23 cellular contexts compared by ENCODE assay signal in the genomic region with DNA sequence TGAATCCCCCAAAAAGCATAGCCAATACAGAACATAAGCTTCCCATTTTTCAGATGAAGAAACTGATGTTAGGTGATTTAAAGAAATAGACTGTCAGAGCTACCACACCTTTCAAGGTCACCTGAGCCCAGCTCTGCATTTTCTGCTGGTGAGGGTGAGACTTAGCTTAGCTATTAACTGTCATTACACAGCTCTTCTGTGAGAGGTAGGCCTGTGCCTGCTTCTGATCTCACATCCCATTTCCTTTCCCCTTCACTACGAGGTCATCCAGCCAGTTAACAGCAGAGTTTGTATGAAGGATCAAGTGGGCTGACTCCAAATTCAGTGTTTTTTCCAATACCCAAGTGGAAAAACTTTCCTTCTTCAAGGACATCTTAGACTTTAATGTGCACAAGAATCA.
A peak's percentile ranks its signal among the peaks of the same experiment; 100 is the strongest.
DNase-seq lines count a peak whose midpoint lies in the region; ATAC-seq and TF ChIP-seq lines count a peak whose summit lies in the region.
"Had no signal": no experiment of that assay in that cellular context is flagged by ENCODE, and none has a peak within 500 bp of the region (broad histone marks: within the 10 kb centered on the region; RNA-seq: fewer than 3 reads in every experiment).

No MANE protein-coding gene starts in this region.

- no peaks in the 10 kb centered on the region for H3K9me3 ChIP-seq in IMR-90 (ENCODE audit: control insufficient read depth, insufficient read depth, low read length)
- H3K9me3 ChIP-seq in hepatocyte (ENCODE audit: low read depth): no peaks in the 10 kb centered on the region

- DNase-seq in DMS53 (lab: John Stamatoyannopoulos, UW) (peak; percentile 5), DMS53 treated with DMSO at 0.1 percent for 48 hours (lab: John Stamatoyannopoulos, UW; ENCODE audit: unreplicated experiment) (no peak), IMR-90 (no peak), hepatocyte (ENCODE audit: low spot score) (peak; percentile 25), mucosa of gallbladder (ENCODE audit: low spot score) (peak; percentile 42), activated gamma-delta T cell treated with Interleukin-2 at 50 U/mL for 16 hours (no peak)
- DNase-seq: ACHN; Calu3; CD8-positive, alpha-beta memory T cell; DMS153; GF-D8; H9; Kasumi-1; NCI-H1417; NCI-H187; NCI-H510A; NK-92 treated with Interleukin-12 subunit alpha and Interleukin-12 subunit beta, amount 100 ng/mL, for 24 hours; Peyer's patch; SJCRH30 had no signal

- no peak overlapping the region for H3K9ac ChIP-seq in IMR-90 (ENCODE audit: low read depth, low read length)

- no peak for TF ChIP-seq POLR2A in IMR-90 (IDR thresholded peaks at IDR 0.05; ENCODE audit: low read depth, low read length)

- H4K5ac ChIP-seq in IMR-90 (ENCODE audit: low read depth, low read length): no peak overlapping the region

- no peak overlapping the region for H4K8ac ChIP-seq in IMR-90 (ENCODE audit: low read depth in 2 of 2, low read length in 2 of 2)

- in situ Hi-C loops in IMR-90 (cut with MboI; ENCODE audit: low sequenced_read_pairs): no loop called here

- no peak overlapping the region; the same call in 1 of the 2 replicates for H2BK120ac ChIP-seq in IMR-90 (ENCODE audit: low read depth, low read length)

- no peak overlapping the region for H2AK5ac ChIP-seq in IMR-90 (ENCODE audit: low read depth, low read length)

- CTCF ChIA-PET in IMR-90 (lab: Yijun Ruan, JAX): no interaction called here

- dilution Hi-C loops in IMR-90 (cut with HindIII; ENCODE audit: low sequenced_read_pairs, unreplicated experiment): no loop called here

- no peak overlapping the region for H3K4me2 ChIP-seq in IMR-90 (ENCODE audit: low read depth, low read length)
- no peak overlapping the region for H3K4me2 ChIP-seq in hepatocyte

- ATAC-seq in IMR-90 (ENCODE audit: low read depth): no peak
- no peak for ATAC-seq in HG03571 (IDR thresholded peaks at IDR 0.05; ENCODE audit: unreplicated experiment)
- no peak for ATAC-seq in GM21737 (IDR thresholded peaks at IDR 0.05; ENCODE audit: unreplicated experiment)

- WGBS in IMR-90 (ENCODE audit: extremely low coverage in 2 of 2, insufficient read length in 1 of 2), 2 experiments: no CpG with 5 or more reads among the region's 1 CpG
- 42% methylated on average over 1 of the region's 1 CpG for WGBS in hepatocyte (ENCODE audit: low lambda C conversion rate, missing lambda C conversion rate)

- H3K79me2 ChIP-seq in hepatocyte: no peaks in the 10 kb centered on the region

- POLR2A ChIA-PET in IMR-90 (lab: Charles Lee; ENCODE audit: unreplicated experiment): interaction anchor here (0.6 kb wide), 1 partner anchor 386 kb away, joined by 9 read pairs; no protein-coding TSS in a partner anchor

- 0 out of 2 replicates have a peak overlapping the region, but pooled peaks have one; percentile 34 for H3K4ac ChIP-seq in IMR-90 (ENCODE audit: low read depth, low read length)

- H2AFZ ChIP-seq in IMR-90 (replicated peaks; ENCODE audit: low read length, poor library complexity) (no peak overlapping the region), hepatocyte (no peak overlapping the region)

- H2BK5ac ChIP-seq in IMR-90 (ENCODE audit: low read depth, low read length, poor library complexity, severe bottlenecking): no peak overlapping the region

- H3K4me3 ChIP-seq in IMR-90 (ENCODE audit: insufficient read depth, low read depth, low read length) (no peak overlapping the region), hepatocyte (no peak overlapping the region)
- H3K4me3 ChIP-seq: Peyer's patch, SJCRH30 had no signal

- no TSS peak for BruUV-seq in IMR-90 (replicated peaks; lab: Mats Ljungman, UMichigan)

- H3K27me3 ChIP-seq in IMR-90 (ENCODE audit: control insufficient read depth, insufficient read depth, low read length): no peaks in the 10 kb centered on the region
- no peaks in the 10 kb centered on the region for H3K27me3 ChIP-seq in hepatocyte
- H3K27me3 ChIP-seq: Peyer's patch, SJCRH30 had no signal

- peak overlapping the region; percentile 69; the same call in 1 of the 2 replicates for H2BK20ac ChIP-seq in IMR-90 (ENCODE audit: low read depth, low read length)

- H4K20me1 ChIP-seq in IMR-90 (ENCODE audit: insufficient read depth, low read length) (no peaks in the 10 kb centered on the region), hepatocyte (ENCODE audit: insufficient read depth, poor library complexity, severe bottlenecking) (no peaks in the 10 kb centered on the region)

- H3K36me3 ChIP-seq in IMR-90 (ENCODE audit: control insufficient read depth, insufficient read depth, low read length): no peaks in the 10 kb centered on the region
- no peaks in the 10 kb centered on the region for H3K36me3 ChIP-seq in hepatocyte (replicated peaks; ENCODE audit: insufficient read depth, low read depth)
- H3K36me3 ChIP-seq: Peyer's patch, SJCRH30 had no signal

- no peak for TF ChIP-seq CTCF in IMR-90 (conservative IDR thresholded peaks at IDR 0.05; ENCODE audit: low read depth, low read length)
- no peak for TF ChIP-seq CTCF in hepatocyte (IDR thresholded peaks at IDR 0.05; ENCODE audit: poor library complexity)

- H3K18ac ChIP-seq in IMR-90 (ENCODE audit: low read depth, low read length): no peak overlapping the region

- no peak for TF ChIP-seq RAD21 in IMR-90 (IDR thresholded peaks at IDR 0.05; ENCODE audit: low read length)

- H3K9me2 ChIP-seq in hepatocyte (replicated peaks; ENCODE audit: insufficient read depth): no peaks in the 10 kb centered on the region

- intact Hi-C loops in IMR-90 (cut with micrococcal nuclease): loop anchor here (10.0 kb wide), 2 partner anchors 443 to 747 kb away; no protein-coding TSS in a partner anchor

- no peak overlapping the region for H2AK9ac ChIP-seq in IMR-90 (replicated peaks; ENCODE audit: low read depth, low read length, poor library complexity)

- H2BK15ac ChIP-seq in IMR-90 (ENCODE audit: low read depth, low read length): peak overlapping the region; percentile 85; the same call in 1 of the 3 replicates

- peaks cover 6% of the 10 kb centered on the region for H3K4me1 ChIP-seq in IMR-90 (ENCODE audit: control insufficient read depth, insufficient read depth, low read length)
- H3K4me1 ChIP-seq in hepatocyte (ENCODE audit: insufficient read depth): peaks cover 4% of the 10 kb centered on the region
- H3K4me1 ChIP-seq: Peyer's patch had no signal

- H3K27ac ChIP-seq in IMR-90 (ENCODE audit: insufficient read depth, low read length) (no peak overlapping the region), hepatocyte (no peak overlapping the region)
- H3K27ac ChIP-seq: 22Rv1, C4-2B, Peyer's patch, SJCRH30 had no signal

- H3K23ac ChIP-seq in IMR-90 (ENCODE audit: low read depth, low read length): no peak overlapping the region

- H4K91ac ChIP-seq in IMR-90 (ENCODE audit: insufficient read depth, low read depth, low read length): no peak overlapping the region

- no peaks in the 10 kb centered on the region for H3K79me1 ChIP-seq in IMR-90 (ENCODE audit: low read depth in 1 of 2, low read length in 2 of 2)

- H3K56ac ChIP-seq in IMR-90 (ENCODE audit: extremely low read depth, insufficient read depth, low read length): no peak overlapping the region

- H3K9me1 ChIP-seq in IMR-90 (ENCODE audit: insufficient read depth, low read length): peaks cover 3% of the 10 kb centered on the region; the same call in 1 of the 2 replicates

- H3K14ac ChIP-seq in IMR-90 (replicated peaks; ENCODE audit: low read depth, low read length): no peak overlapping the region

TF ChIP-seq in IMR-90, 13 proteins besides CTCF, POLR2A, EP300 and RAD21:
- no peak for TF ChIP-seq SMC3 (IDR thresholded peaks at IDR 0.05; ENCODE audit: low read depth, low read length)
- TF ChIP-seq, protein P1, sequence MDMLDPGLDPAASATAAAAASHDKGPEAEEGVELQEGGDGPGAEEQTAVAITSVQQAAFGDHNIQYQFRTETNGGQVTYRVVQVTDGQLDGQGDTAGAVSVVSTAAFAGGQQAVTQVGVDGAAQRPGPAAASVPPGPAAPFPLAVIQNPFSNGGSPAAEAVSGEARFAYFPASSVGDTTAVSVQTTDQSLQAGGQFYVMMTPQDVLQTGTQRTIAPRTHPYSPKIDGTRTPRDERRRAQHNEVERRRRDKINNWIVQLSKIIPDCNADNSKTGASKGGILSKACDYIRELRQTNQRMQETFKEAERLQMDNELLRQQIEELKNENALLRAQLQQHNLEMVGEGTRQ (IDR thresholded peaks at IDR 0.05; ENCODE audit: low read depth, low read length): no peak
- no peak for TF ChIP-seq MAFK (IDR thresholded peaks at IDR 0.05; ENCODE audit: low read depth, low read length)
- TF ChIP-seq NFE2L2 (IDR thresholded peaks at IDR 0.05; ENCODE audit: low read depth, low read length): no peak
- TF ChIP-seq RCOR1 (IDR thresholded peaks at IDR 0.05; ENCODE audit: insufficient replicate concordance, low read length): no peak
- TF ChIP-seq BHLHE40 (IDR thresholded peaks at IDR 0.05; ENCODE audit: low read depth, low read length): no peak
- no peak for TF ChIP-seq MXI1 (IDR thresholded peaks at IDR 0.05; ENCODE audit: borderline replicate concordance, low read depth, low read length)
- TF ChIP-seq, protein P2, sequence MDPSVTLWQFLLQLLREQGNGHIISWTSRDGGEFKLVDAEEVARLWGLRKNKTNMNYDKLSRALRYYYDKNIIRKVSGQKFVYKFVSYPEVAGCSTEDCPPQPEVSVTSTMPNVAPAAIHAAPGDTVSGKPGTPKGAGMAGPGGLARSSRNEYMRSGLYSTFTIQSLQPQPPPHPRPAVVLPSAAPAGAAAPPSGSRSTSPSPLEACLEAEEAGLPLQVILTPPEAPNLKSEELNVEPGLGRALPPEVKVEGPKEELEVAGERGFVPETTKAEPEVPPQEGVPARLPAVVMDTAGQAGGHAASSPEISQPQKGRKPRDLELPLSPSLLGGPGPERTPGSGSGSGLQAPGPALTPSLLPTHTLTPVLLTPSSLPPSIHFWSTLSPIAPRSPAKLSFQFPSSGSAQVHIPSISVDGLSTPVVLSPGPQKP (IDR thresholded peaks at IDR 0.05; ENCODE audit: borderline replicate concordance, low read depth, low read length): no peak
- TF ChIP-seq RFX5 (IDR thresholded peaks at IDR 0.05; ENCODE audit: low read depth, low read length): no peak
- no peak for TF ChIP-seq FOS (IDR thresholded peaks at IDR 0.05; ENCODE audit: low read depth, low read length)
- TF ChIP-seq CHD1 (IDR thresholded peaks at IDR 0.05; ENCODE audit: low read depth, low read length): no peak
TF ChIP-seq in IMR-90: peak in this region for 0.

Comparison
In these comparisons a context has a peak if more than half of its experiments do, and no peak if none do; other contexts are left out.
1. DNase-seq: peak in DMS53 (single experiment), hepatocyte (single experiment) and mucosa of gallbladder (single experiment); none in DMS53 treated with DMSO at 0.1 percent for 48 hours (single experiment), IMR-90 (single experiment) and activated gamma-delta T cell treated with Interleukin-2 at 50 U/mL for 16 hours (single experiment).